18 cellular contexts compared by ENCODE assay signal in genomic region chr13:99104396-99104795, GRCh38.
"Had no signal": no experiment of that assay in that cellular context is flagged by ENCODE, and none has a peak within 500 bp of the region (broad histone marks: within the 10 kb centered on the region; RNA-seq: fewer than 3 reads in every experiment).

No MANE protein-coding gene starts in this region.

- H3K36me3 ChIP-seq: esophagus muscularis mucosa, gastroesophageal sphincter, ovary, thyroid gland had no signal

- H3K9me3 ChIP-seq: esophagus muscularis mucosa, gastroesophageal sphincter, ovary, thyroid gland had no signal

- H3K4me1 ChIP-seq: esophagus muscularis mucosa, gastroesophageal sphincter, thyroid gland had no signal

- H3K27me3 ChIP-seq: ovary, thyroid gland had no signal

- H3K4me3 ChIP-seq: esophagus muscularis mucosa, gastroesophageal sphincter, hepatocyte, ovary, smooth muscle cell, thyroid gland had no signal

- DNase-seq: effector memory CD8-positive, alpha-beta T cell; foreskin fibroblast; glutamatergic neuron; mesendoderm; naive thymus-derived CD8-positive, alpha-beta T cell; ovary; right cardiac atrium; stimulated activated CD4-positive, alpha-beta T cell treated with anti-CD3 and anti-CD28 coated beads, Interleukin-2, amount 100 ng/mL, for 48 hours; stimulated activated naive CD4-positive, alpha-beta T cell treated with Interleukin-2 at 50 U/mL for 16 hours; thyroid gland had no signal

- H3K27ac Mint-ChIP-seq: dendritic cell treated with granulocyte-macrophage colony-stimulating factor and Interleukin-4, amounts not matched to agents 40 ng/mL and 50 ng/mL, for 4 days; naive thymus-derived CD8-positive, alpha-beta T cell; type B pancreatic cell had no signal

- H3K36me3 Mint-ChIP-seq: type B pancreatic cell had no signal

- H3K27ac ChIP-seq: epithelial cell of prostate, esophagus muscularis mucosa, gastroesophageal sphincter, hepatocyte, ovary, thyroid gland had no signal

- H3K9me3 Mint-ChIP-seq: effector memory CD8-positive, alpha-beta T cell; type B pancreatic cell had no signal

- ATAC-seq: effector memory CD8-positive, alpha-beta T cell; gastroesophageal sphincter; naive thymus-derived CD8-positive, alpha-beta T cell; right cardiac atrium had no signal

- H3K27me3 Mint-ChIP-seq: type B pancreatic cell had no signal

- H3K4me3 Mint-ChIP-seq: dendritic cell treated with granulocyte-macrophage colony-stimulating factor and Interleukin-4, amounts not matched to agents 40 ng/mL and 50 ng/mL, for 4 days; effector memory CD8-positive, alpha-beta T cell; naive thymus-derived CD8-positive, alpha-beta T cell; neural crest cell; type B pancreatic cell had no signal
